23 cellular contexts compared by ENCODE assay signal in genomic region chr1:178101266-178101630, GRCh38. TPM values are rescaled to one million over a fixed set of nuclear protein-coding genes. Genes with fewer than 3 reads are reported as not detected.
A peak's percentile ranks its signal among the peaks of the same experiment; 100 is the strongest.
DNase-seq lines count a peak whose midpoint lies in the region; ATAC-seq and TF ChIP-seq lines count a peak whose summit lies in the region.
"Had no signal": no experiment of that assay in that cellular context is flagged by ENCODE, and none has a peak within 500 bp of the region (broad histone marks: within the 10 kb centered on the region; RNA-seq: fewer than 3 reads in every experiment).

No MANE protein-coding gene starts in this region.

- H3K4me1 ChIP-seq in skeletal muscle satellite cell (ENCODE audit: control insufficient read depth, insufficient read depth, low read length): peaks cover 36% of the 10 kb centered on the region
- H3K4me1 ChIP-seq: body of pancreas had no signal

- H3K9me3 ChIP-seq in skeletal muscle satellite cell (replicated peaks; ENCODE audit: low read length): no peaks in the 10 kb centered on the region
- H3K9me3 ChIP-seq: body of pancreas, esophagus squamous epithelium, mucosa of descending colon, suprapubic skin had no signal

- H3K9ac ChIP-seq in skeletal muscle satellite cell (ENCODE audit: low read depth, low read length): no peak overlapping the region

- no peaks in the 10 kb centered on the region for H3K27me3 ChIP-seq in skeletal muscle satellite cell (ENCODE audit: control insufficient read depth, insufficient read depth, low read length)
- H3K27me3 ChIP-seq: body of pancreas, esophagus squamous epithelium, suprapubic skin had no signal

- peak; percentile 21; the same call in 2 of the 3 replicates for ATAC-seq in SK-N-SH treated with all-trans-retinoic acid at 6 μM for 48 hours
- ATAC-seq: body of pancreas, mucosa of descending colon had no signal

- peak overlapping the region; percentile 1 for H3K4me2 ChIP-seq in skeletal muscle satellite cell (ENCODE audit: low read length)

- DNase-seq in HCEC 1CT (peak; percentile 38), kidney glomerular epithelial cell (lab: John Stamatoyannopoulos, UW) (peak; percentile 21), AG08395 (ENCODE audit: low spot score) (no peak), NCI-H446 treated with DMSO at 0.1 percent for 48 hours (lab: John Stamatoyannopoulos, UW) (no peak), NCI-H2081 treated with DMSO at 0.1 percent for 48 hours (lab: John Stamatoyannopoulos, UW) (no peak)
- DNase-seq: activated CD4-positive, alpha-beta T cell treated with anti-CD3 and anti-CD28 coated beads, Interleukin-2, amount 50 U/mL, for 48 hours; activated naive CD4-positive, alpha-beta T cell treated with anti-CD3 and anti-CD28 coated beads, Interleukin-2, amount 10 ng/mL, durations not matched to agents 7 days and 5 days; activated T-cell treated with anti-CD3 and anti-CD28 coated beads, Interleukin-2, amount 50 U/mL, for 1 hour; body of pancreas; DND-41; esophagus squamous epithelium; H9; KG1; mucosa of descending colon; NCI-H1417 treated with DMSO at 0.1 percent for 48 hours; NK-92 treated with Interleukin-12 subunit alpha and Interleukin-12 subunit beta, amount 100 ng/mL, for 24 hours; occipital lobe; stimulated activated CD4-positive, alpha-beta T cell treated with anti-CD3 and anti-CD28 coated beads, Interleukin-4, amount 100 ng/mL, for 4 hours; stimulated activated CD8-positive, alpha-beta memory T cell treated with anti-CD3 and anti-CD28 coated beads, Interleukin-4, amount 100 ng/mL, for 48 hours had no signal

- H3K4me3 ChIP-seq in skeletal muscle satellite cell (ENCODE audit: low read length): no peak overlapping the region
- H3K4me3 ChIP-seq: body of pancreas, esophagus squamous epithelium, mucosa of descending colon, suprapubic skin had no signal

- H3K36me3 ChIP-seq in skeletal muscle satellite cell (ENCODE audit: insufficient read depth, low read length): no peaks in the 10 kb centered on the region
- H3K36me3 ChIP-seq: esophagus squamous epithelium, suprapubic skin had no signal

TF ChIP-seq in SK-N-SH treated with all-trans-retinoic acid at 6 μM for 48 hours, 23 proteins besides CTCF, POLR2A, EP300 and RAD21:
- no peak for TF ChIP-seq SNAI2 (CRISPR knock-in tag; IDR thresholded peaks at IDR 0.05)
- TF ChIP-seq ZNF565 (CRISPR knock-in tag; conservative IDR thresholded peaks at IDR 0.05; ENCODE audit: low read depth): no peak
- no peak for TF ChIP-seq CSDC2 (CRISPR knock-in tag; IDR thresholded peaks at IDR 0.05)
- TF ChIP-seq ISL1 (CRISPR knock-in tag; IDR thresholded peaks at IDR 0.05): no peak
- no peak for TF ChIP-seq PPARA (CRISPR knock-in tag; IDR thresholded peaks at IDR 0.05; ENCODE audit: borderline replicate concordance)
- no peak for TF ChIP-seq ARNTL (CRISPR knock-in tag; IDR thresholded peaks at IDR 0.05; ENCODE audit: borderline replicate concordance, low read depth)
- TF ChIP-seq POU6F1 (CRISPR knock-in tag; IDR thresholded peaks at IDR 0.05; ENCODE audit: borderline replicate concordance, low read depth): no peak
- TF ChIP-seq PATZ1 (CRISPR knock-in tag; IDR thresholded peaks at IDR 0.05; ENCODE audit: borderline replicate concordance): no peak

RNA-seq across cellular contexts. Expression of gene RASAL2, which starts 7.3 kb away (rescaled TPM):
- 36.2 and 36.3 TPM in 2 replicates for total RNA-seq in skeletal muscle satellite cell (2012; rRNA removed)
- total RNA-seq: T-helper 1 cell treated with Interleukin-12 subunit alpha and Interleukin-12 subunit beta and Interleukin-4 antibody, amounts not matched to agents 30 ng/mL and 1 ng/mL, for 36 hours had no signal

Comparison
In these comparisons a context has a peak if more than half of its experiments do, and no peak if none do; other contexts are left out.
1. DNase-seq: peak in HCEC 1CT (single experiment) and kidney glomerular epithelial cell (single experiment); none in AG08395 (single experiment), NCI-H446 treated with DMSO at 0.1 percent for 48 hours (single experiment) and NCI-H2081 treated with DMSO at 0.1 percent for 48 hours (single experiment).